ENCODE assay signal across 1 cellular context in genomic region chr17:42980766-42981397, GRCh38.
TF ChIP-seq lines count a peak whose summit lies in the region.

No MANE protein-coding gene starts in this region.

TF ChIP-seq in HepG2, 621 proteins besides CTCF, POLR2A, EP300 and RAD21 (continued from another document and continues in another):
- TF ChIP-seq RCOR2 (CRISPR knock-in tag; IDR thresholded peaks at IDR 0.05) (no peak), KMT2A (CRISPR knock-in tag; IDR thresholded peaks at IDR 0.05) (no peak), ZNF530 (CRISPR knock-in tag; IDR thresholded peaks at IDR 0.05; ENCODE audit: low read depth) (no peak), CERS6 (CRISPR knock-in tag; IDR thresholded peaks at IDR 0.05) (no peak), ZFP36 (IDR thresholded peaks at IDR 0.05; ENCODE audit: borderline replicate concordance, low read depth, low read length, partially characterized antibody) (no peak), MBD4 (IDR thresholded peaks at IDR 0.05; ENCODE audit: borderline replicate concordance, low read length) (no peak), CREM (IDR thresholded peaks at IDR 0.05) (peak; percentile 41; the same call in 1 of the 2 replicates), CREM (CRISPR knock-in tag; IDR thresholded peaks at IDR 0.05) (no peak), ZFY (CRISPR knock-in tag; IDR thresholded peaks at IDR 0.05) (peak; percentile 77), ZNF543 (CRISPR knock-in tag; IDR thresholded peaks at IDR 0.05) (no peak), ZNF224 (CRISPR knock-in tag; IDR thresholded peaks at IDR 0.05) (no peak), SRSF4 (IDR thresholded peaks at IDR 0.05; ENCODE audit: low read depth, low read length, poor library complexity, severe bottlenecking) (no peak), TAF1 (CRISPR knock-in tag; IDR thresholded peaks at IDR 0.05) (no peak; the same call in 1 of the 2 replicates), HMGA1 (CRISPR knock-in tag; conservative IDR thresholded peaks at IDR 0.05) (no peak), PHB2 (IDR thresholded peaks at IDR 0.05; ENCODE audit: partially characterized antibody) (no peak), ZNF792 (CRISPR knock-in tag; IDR thresholded peaks at IDR 0.05) (no peak), ARNT (IDR thresholded peaks at IDR 0.05) (no peak), ZNF180 (CRISPR knock-in tag; IDR thresholded peaks at IDR 0.05; ENCODE audit: borderline replicate concordance, low read depth) (no peak), ZFP90 (CRISPR knock-in tag; IDR thresholded peaks at IDR 0.05; ENCODE audit: borderline replicate concordance) (no peak), NR2C2 (CRISPR knock-in tag; IDR thresholded peaks at IDR 0.05; ENCODE audit: borderline replicate concordance) (peak; percentile 52; the same call in 1 of the 2 replicates), NFIB (CRISPR knock-in tag; IDR thresholded peaks at IDR 0.05; ENCODE audit: borderline replicate concordance) (no peak), ZNF737 (CRISPR knock-in tag; IDR thresholded peaks at IDR 0.05; ENCODE audit: borderline replicate concordance) (no peak), ZNF44 (CRISPR knock-in tag; IDR thresholded peaks at IDR 0.05) (no peak; the same call in none of the 2 replicates), IKZF1 (IDR thresholded peaks at IDR 0.05) (no peak), BHLHE40 (IDR thresholded peaks at IDR 0.05; ENCODE audit: low read length) (no peak), ZNF33B (CRISPR knock-in tag; IDR thresholded peaks at IDR 0.05) (peak; percentile 94; the same call in 1 of the 2 replicates), ZBTB7B (CRISPR knock-in tag; IDR thresholded peaks at IDR 0.05) (no peak; the same call in 1 of the 2 replicates), FOXM1 (CRISPR knock-in tag; IDR thresholded peaks at IDR 0.05) (no peak), IKZF5 (CRISPR knock-in tag; IDR thresholded peaks at IDR 0.05) (no peak), GTF3A (CRISPR knock-in tag; conservative IDR thresholded peaks at IDR 0.05) (no peak), ZNF10 (CRISPR knock-in tag; IDR thresholded peaks at IDR 0.05; ENCODE audit: borderline replicate concordance, low read depth) (no peak), ZNF18 (CRISPR knock-in tag; IDR thresholded peaks at IDR 0.05; ENCODE audit: insufficient replicate concordance) (no peak), SRF (IDR thresholded peaks at IDR 0.05; ENCODE audit: low read depth, low read length) (no peak), ZNF160 (CRISPR knock-in tag; IDR thresholded peaks at IDR 0.05) (no peak), ZXDC (CRISPR knock-in tag; IDR thresholded peaks at IDR 0.05) (no peak), KLF16 (CRISPR knock-in tag; IDR thresholded peaks at IDR 0.05) (0 out of 4 replicates have a peak, but pooled peaks of 1 of the 2 experiments have one; percentile 31), KAT7 (CRISPR knock-in tag; IDR thresholded peaks at IDR 0.05; ENCODE audit: borderline replicate concordance) (peak; percentile 38; the same call in 1 of the 2 replicates), ZFP41 (CRISPR knock-in tag; IDR thresholded peaks at IDR 0.05; ENCODE audit: borderline replicate concordance) (no peak), ZMYM3 (CRISPR knock-in tag; IDR thresholded peaks at IDR 0.05) (no peak), ZNF230 (CRISPR knock-in tag; IDR thresholded peaks at IDR 0.05) (no peak; the same call in 1 of the 2 replicates), ZNF362 (CRISPR knock-in tag; IDR thresholded peaks at IDR 0.05; ENCODE audit: borderline replicate concordance) (no peak), ZNF720 (CRISPR knock-in tag; IDR thresholded peaks at IDR 0.05) (no peak), ZNF670 (CRISPR knock-in tag; IDR thresholded peaks at IDR 0.05; ENCODE audit: borderline replicate concordance) (no peak; the same call in 1 of the 2 replicates), ZNF431 (CRISPR knock-in tag; IDR thresholded peaks at IDR 0.05; ENCODE audit: borderline replicate concordance, low read depth) (peak; percentile 73), ZNF615 (CRISPR knock-in tag; IDR thresholded peaks at IDR 0.05; ENCODE audit: borderline replicate concordance) (no peak), RNF2 (conservative IDR thresholded peaks at IDR 0.05; ENCODE audit: low read depth) (peak; percentile 96), PHF21A (CRISPR knock-in tag; IDR thresholded peaks at IDR 0.05) (peak; percentile 14; the same call in 1 of the 2 replicates), GPN1 (CRISPR knock-in tag; IDR thresholded peaks at IDR 0.05; ENCODE audit: borderline replicate concordance) (no peak; the same call in 1 of the 2 replicates), ZNF713 (CRISPR knock-in tag; IDR thresholded peaks at IDR 0.05) (no peak), TAF15 (IDR thresholded peaks at IDR 0.05; ENCODE audit: low read depth, low read length, poor library complexity, severe bottlenecking) (no peak), ZFP36L1 (CRISPR knock-in tag; IDR thresholded peaks at IDR 0.05) (peak; percentile 67), ISX (CRISPR knock-in tag; conservative IDR thresholded peaks at IDR 0.05) (no peak)
- TF ChIP-seq, protein P1, sequence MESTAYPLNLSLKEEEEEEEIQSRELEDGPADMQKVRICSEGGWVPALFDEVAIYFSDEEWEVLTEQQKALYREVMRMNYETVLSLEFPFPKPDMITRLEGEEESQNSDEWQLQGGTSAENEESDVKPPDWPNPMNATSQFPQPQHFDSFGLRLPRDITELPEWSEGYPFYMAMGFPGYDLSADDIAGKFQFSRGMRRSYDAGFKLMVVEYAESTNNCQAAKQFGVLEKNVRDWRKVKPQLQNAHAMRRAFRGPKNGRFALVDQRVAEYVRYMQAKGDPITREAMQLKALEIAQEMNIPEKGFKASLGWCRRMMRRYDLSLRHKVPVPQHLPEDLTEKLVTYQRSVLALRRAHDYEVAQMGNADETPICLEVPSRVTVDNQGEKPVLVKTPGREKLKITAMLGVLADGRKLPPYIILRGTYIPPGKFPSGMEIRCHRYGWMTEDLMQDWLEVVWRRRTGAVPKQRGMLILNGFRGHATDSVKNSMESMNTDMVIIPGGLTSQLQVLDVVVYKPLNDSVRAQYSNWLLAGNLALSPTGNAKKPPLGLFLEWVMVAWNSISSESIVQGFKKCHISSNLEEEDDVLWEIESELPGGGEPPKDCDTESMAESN (CRISPR knock-in tag; conservative IDR thresholded peaks at IDR 0.05): peak; percentile 76; the same call in 1 of the 2 replicates
- TF ChIP-seq, protein P2, sequence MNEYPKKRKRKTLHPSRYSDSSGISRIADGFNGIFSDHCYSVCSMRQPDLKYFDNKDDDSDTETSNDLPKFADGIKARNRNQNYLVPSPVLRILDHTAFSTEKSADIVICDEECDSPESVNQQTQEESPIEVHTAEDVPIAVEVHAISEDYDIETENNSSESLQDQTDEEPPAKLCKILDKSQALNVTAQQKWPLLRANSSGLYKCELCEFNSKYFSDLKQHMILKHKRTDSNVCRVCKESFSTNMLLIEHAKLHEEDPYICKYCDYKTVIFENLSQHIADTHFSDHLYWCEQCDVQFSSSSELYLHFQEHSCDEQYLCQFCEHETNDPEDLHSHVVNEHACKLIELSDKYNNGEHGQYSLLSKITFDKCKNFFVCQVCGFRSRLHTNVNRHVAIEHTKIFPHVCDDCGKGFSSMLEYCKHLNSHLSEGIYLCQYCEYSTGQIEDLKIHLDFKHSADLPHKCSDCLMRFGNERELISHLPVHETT (CRISPR knock-in tag; conservative IDR thresholded peaks at IDR 0.05): no peak
- TF ChIP-seq, protein P3, sequence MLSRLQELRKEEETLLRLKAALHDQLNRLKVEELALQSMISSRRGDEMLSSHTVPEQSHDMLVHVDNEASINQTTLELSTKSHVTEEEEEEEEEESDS (CRISPR knock-in tag; IDR thresholded peaks at IDR 0.05; ENCODE audit: borderline replicate concordance): no peak
- TF ChIP-seq, protein P4, sequence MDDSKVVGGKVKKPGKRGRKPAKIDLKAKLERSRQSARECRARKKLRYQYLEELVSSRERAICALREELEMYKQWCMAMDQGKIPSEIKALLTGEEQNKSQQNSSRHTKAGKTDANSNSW (CRISPR knock-in tag; IDR thresholded peaks at IDR 0.05; ENCODE audit: borderline replicate concordance): peak; percentile 94; the same call in 1 of the 2 replicates
- TF ChIP-seq, protein P5, sequence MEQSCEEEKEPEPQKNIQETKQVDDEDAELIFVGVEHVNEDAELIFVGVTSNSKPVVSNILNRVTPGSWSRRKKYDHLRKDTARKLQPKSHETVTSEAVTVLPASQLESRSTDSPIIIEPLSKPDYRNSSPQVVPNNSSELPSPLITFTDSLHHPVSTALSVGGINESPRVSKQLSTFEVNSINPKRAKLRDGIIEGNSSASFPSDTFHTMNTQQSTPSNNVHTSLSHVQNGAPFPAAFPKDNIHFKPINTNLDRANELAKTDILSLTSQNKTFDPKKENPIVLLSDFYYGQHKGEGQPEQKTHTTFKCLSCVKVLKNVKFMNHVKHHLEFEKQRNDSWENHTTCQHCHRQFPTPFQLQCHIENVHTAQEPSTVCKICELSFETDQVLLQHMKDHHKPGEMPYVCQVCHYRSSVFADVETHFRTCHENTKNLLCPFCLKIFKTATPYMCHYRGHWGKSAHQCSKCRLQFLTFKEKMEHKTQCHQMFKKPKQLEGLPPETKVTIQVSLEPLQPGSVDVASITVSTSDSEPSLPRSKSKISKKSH (CRISPR knock-in tag; IDR thresholded peaks at IDR 0.05; ENCODE audit: borderline replicate concordance): no peak
- TF ChIP-seq, protein P6, sequence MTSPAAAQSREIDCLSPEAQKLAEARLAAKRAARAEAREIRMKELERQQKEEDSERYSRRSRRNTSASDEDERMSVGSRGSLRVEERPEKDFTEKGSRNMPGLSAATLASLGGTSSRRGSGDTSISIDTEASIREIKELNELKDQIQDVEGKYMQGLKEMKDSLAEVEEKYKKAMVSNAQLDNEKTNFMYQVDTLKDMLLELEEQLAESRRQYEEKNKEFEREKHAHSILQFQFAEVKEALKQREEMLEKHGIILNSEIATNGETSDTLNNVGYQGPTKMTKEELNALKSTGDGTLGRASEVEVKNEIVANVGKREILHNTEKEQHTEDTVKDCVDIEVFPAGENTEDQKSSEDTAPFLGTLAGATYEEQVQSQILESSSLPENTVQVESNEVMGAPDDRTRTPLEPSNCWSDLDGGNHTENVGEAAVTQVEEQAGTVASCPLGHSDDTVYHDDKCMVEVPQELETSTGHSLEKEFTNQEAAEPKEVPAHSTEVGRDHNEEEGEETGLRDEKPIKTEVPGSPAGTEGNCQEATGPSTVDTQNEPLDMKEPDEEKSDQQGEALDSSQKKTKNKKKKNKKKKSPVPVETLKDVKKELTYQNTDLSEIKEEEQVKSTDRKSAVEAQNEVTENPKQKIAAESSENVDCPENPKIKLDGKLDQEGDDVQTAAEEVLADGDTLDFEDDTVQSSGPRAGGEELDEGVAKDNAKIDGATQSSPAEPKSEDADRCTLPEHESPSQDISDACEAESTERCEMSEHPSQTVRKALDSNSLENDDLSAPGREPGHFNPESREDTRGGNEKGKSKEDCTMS (CRISPR knock-in tag; conservative IDR thresholded peaks at IDR 0.05): no peak
